1 cellular context compared by ENCODE assay signal in genomic region chr3:34868935-34869334, GRCh38.
TF ChIP-seq lines count a peak whose summit lies in the region.

No MANE protein-coding gene starts in this region.

TF ChIP-seq in HepG2, 621 proteins besides CTCF, POLR2A, EP300 and RAD21 (continued from another document):
- no peak for TF ChIP-seq ZHX2 (IDR thresholded peaks at IDR 0.05; ENCODE audit: low read depth)
- no peak for TF ChIP-seq ZHX2 (CRISPR knock-in tag; IDR thresholded peaks at IDR 0.05; ENCODE audit: borderline replicate concordance)
- peak; percentile 93 for TF ChIP-seq ATF7 (IDR thresholded peaks at IDR 0.05)
- no peak for TF ChIP-seq ATF7 (CRISPR knock-in tag; IDR thresholded peaks at IDR 0.05)
- no peak for TF ChIP-seq SNRNP70 (IDR thresholded peaks at IDR 0.05; ENCODE audit: low read depth, low read length)
- no peak for TF ChIP-seq MEIS2 (CRISPR knock-in tag; IDR thresholded peaks at IDR 0.05)
